In genomic region chr6:63997217-63997616, GRCh38 we compare ENCODE assay signal across 1 cellular context.
TF ChIP-seq lines count a peak whose summit lies in the region.

No MANE protein-coding gene starts in this region.

TF ChIP-seq in GM12878, 131 proteins besides CTCF, POLR2A, EP300 and RAD21 (continued from another document):
- TF ChIP-seq REST (IDR thresholded peaks at IDR 0.05; ENCODE audit: low read depth, low read length) (no peak), ZZZ3 (IDR thresholded peaks at IDR 0.05; ENCODE audit: control insufficient read depth, insufficient read length, low read depth) (no peak), POLR2AphosphoS2 (IDR thresholded peaks at IDR 0.05; ENCODE audit: low read depth, low read length) (no peak)
